Comparison of ENCODE assay signal across 36 cellular contexts in the genomic region with DNA sequence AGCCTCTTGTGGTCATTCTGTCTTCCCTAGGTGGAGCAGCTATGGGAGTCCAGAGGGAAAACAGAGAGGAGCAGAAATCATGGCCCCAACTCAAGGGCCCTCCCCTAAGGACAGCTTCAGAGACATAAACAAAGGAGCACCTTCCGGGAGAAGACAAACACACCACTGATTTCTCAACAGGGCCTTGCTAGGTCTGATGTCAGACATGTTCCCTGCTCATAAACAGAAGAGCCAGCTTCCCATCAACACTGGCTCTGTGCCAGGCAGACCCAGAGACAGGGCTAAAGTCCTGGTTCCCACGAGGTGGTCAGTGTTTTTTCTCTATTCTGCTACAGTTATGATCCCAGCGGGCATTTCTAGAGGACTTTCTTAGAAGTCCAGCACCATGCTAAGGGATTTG. TPM values are rescaled to one million over a fixed set of nuclear protein-coding genes. Genes with fewer than 3 reads are reported as not detected.
DNase-seq lines count a peak whose midpoint lies in the region; ATAC-seq, FAIRE-seq and TF ChIP-seq lines count a peak whose summit lies in the region.
"Had no signal": no experiment of that assay in that cellular context is flagged by ENCODE, and none has a peak within 500 bp of the region (broad histone marks: within the 10 kb centered on the region; RNA-seq: fewer than 3 reads in every experiment).

No MANE protein-coding gene starts in this region.

- H3K27me3 ChIP-seq in BE2C (peaks cover 18% of the 10 kb centered on the region), K562 (ENCODE audit: control insufficient read depth in 2 of 2, insufficient read depth in 2 of 2, low read length in 2 of 2) (peaks cover 0 to 5% of the 10 kb centered on the region in 2 experiments; a peak in 2 of 5 replicates), neutrophil (no peaks in the 10 kb centered on the region)
- H3K27me3 ChIP-seq: testis, vagina had no signal

- no peak overlapping the region for H3K9ac ChIP-seq in K562 (ENCODE audit: insufficient read depth in 1 of 2, low read depth in 2 of 2, low read length in 2 of 2)

- no peak overlapping the region for H3K27ac ChIP-seq in K562 (ENCODE audit: extremely low read depth, low read depth, low read length)
- H3K27ac ChIP-seq in neutrophil: peak overlapping the region; percentile 96
- H3K27ac ChIP-seq: esophagus muscularis mucosa, gastrocnemius medialis, testis, vagina had no signal

- no peak overlapping the region for H3K4me3 ChIP-seq in BE2C (ENCODE audit: low read depth, low read length)
- no peak overlapping the region for H3K4me3 ChIP-seq in K562
- peak overlapping the region; percentile 32 to 37 for H3K4me3 ChIP-seq in neutrophil (ENCODE audit: low read depth in 1 of 2, low read length in 1 of 2)
- H3K4me3 ChIP-seq: esophagus muscularis mucosa, gastrocnemius medialis, skin epidermis, testis, vagina had no signal

- no peak for TF ChIP-seq CTCF in BE2C (IDR thresholded peaks at IDR 0.05; ENCODE audit: low read depth, low read length)
- no peak for TF ChIP-seq CTCF in K562 (IDR thresholded peaks at IDR 0.05 in 2 of 3, conservative IDR thresholded peaks at IDR 0.05 in 1 of 3; ENCODE audit: insufficient read depth in 2 of 3, low read depth in 1 of 3, low read length in 3 of 3)
- TF ChIP-seq CTCF in neutrophil (IDR thresholded peaks at IDR 0.05): no peak

- H3K9me1 ChIP-seq in K562 (ENCODE audit: control insufficient read depth, insufficient read depth, low read length): no peaks in the 10 kb centered on the region

- intact Hi-C loops in K562 (cut with micrococcal nuclease): no loop called here

- H3K36me3 ChIP-seq in BE2C: no peaks in the 10 kb centered on the region
- H3K36me3 ChIP-seq in K562 (ENCODE audit: control insufficient read depth, insufficient read depth, low read length): no peaks in the 10 kb centered on the region
- H3K36me3 ChIP-seq in neutrophil: no peaks in the 10 kb centered on the region
- H3K36me3 ChIP-seq: esophagus muscularis mucosa, gastrocnemius medialis, vagina had no signal

- H3K79me2 ChIP-seq in K562 (ENCODE audit: control insufficient read depth, insufficient read depth, low read length): no peaks in the 10 kb centered on the region

- no peak for TF ChIP-seq RAD21 in K562 (CRISPR knock-in tag; conservative IDR thresholded peaks at IDR 0.05 in 1 of 2, IDR thresholded peaks at IDR 0.05 in 1 of 2)

- H4K20me1 ChIP-seq in K562 (replicated peaks; ENCODE audit: control insufficient read depth, insufficient read depth, low read length): no peaks in the 10 kb centered on the region

- POLR2A ChIA-PET in K562 (lab: Yijun Ruan, JAX): interaction anchor here (1.5 kb wide), 1 partner anchor 15 kb away, joined by 5 read pairs; no protein-coding TSS in a partner anchor

- no peak overlapping the region for H2AFZ ChIP-seq in K562 (ENCODE audit: low read depth, low read length)

- H3K4me1 ChIP-seq in BE2C (no peaks in the 10 kb centered on the region), K562 (replicated peaks in 1 of 2; ENCODE audit: control insufficient read depth in 2 of 2, insufficient read depth in 2 of 2, low read length in 2 of 2) (no peaks in the 10 kb centered on the region), neutrophil (ENCODE audit: control insufficient read depth in 1 of 2, insufficient read depth in 1 of 2, low read depth in 1 of 2, low read length in 1 of 2) (peaks cover 90% of the 10 kb centered on the region in 2 experiments)
- H3K4me1 ChIP-seq: esophagus muscularis mucosa, gastrocnemius medialis, testis, vagina had no signal

- no peak for TF ChIP-seq POLR2A in K562 (conservative IDR thresholded peaks at IDR 0.05)

- DNase-seq in BE2C (peak; percentile 34), K562 (ENCODE audit: extremely low read depth in 1 of 4, low spot score in 3 of 4) (no peak), iris pigment epithelial cell (ENCODE audit: low read depth) (peak; percentile 72), NCI-H345 treated with DMSO at 0.1 percent for 48 hours (lab: John Stamatoyannopoulos, UW; ENCODE audit: unreplicated experiment) (no peak), midbrain (lab: John Stamatoyannopoulos, UW) (no peak)
- no peak for DNase-seq in activated CD4-positive, alpha-beta T cell treated with anti-CD3 and anti-CD28 coated beads for 48 hours
- DNase-seq: activated B cell treated with CpG ODN at 0.5 μM for 24 hours; activated CD4-positive, alpha-beta T cell treated with anti-CD3 and anti-CD28 coated beads, Interleukin-2, amount 50 U/mL, for 1 hour; activated effector memory CD4-positive, alpha-beta T cell treated with Interleukin-2 at 50 U/mL for 16 hours; activated naive CD8-positive, alpha-beta T cell treated with anti-CD3 and anti-CD28 coated beads for 36 hours; activated T-cell treated with anti-CD3 and anti-CD28 coated beads, Interleukin-2, amount 50 U/mL, for 1 hour; aorta; caudate nucleus; CD4-positive, alpha-beta memory T cell; cortex of kidney; gastrocnemius medialis; Kasumi-1; MV-4-11; naive thymus-derived CD4-positive, alpha-beta T cell; NCI-H1436 treated with DMSO at 0.1 percent for 48 hours; NCI-H2107; NCI-H345; NCI-H748 treated with DMSO at 0.1 percent for 48 hours; nucleus accumbens; stimulated activated naive CD4-positive, alpha-beta T cell treated with Interleukin-2 at 50 U/mL for 16 hours; testis had no signal

- H3K4me2 ChIP-seq in K562 (ENCODE audit: insufficient read depth, low read length): no peak overlapping the region

- 0 out of 2 replicates have a peak, but pooled peaks cover 3% of the 10 kb centered on the region for H3K9me3 ChIP-seq in BE2C
- no peaks in the 10 kb centered on the region for H3K9me3 ChIP-seq in K562 (replicated peaks; ENCODE audit: control insufficient read depth, insufficient read depth, low read depth, low read length)
- H3K9me3 ChIP-seq in neutrophil: no peaks in the 10 kb centered on the region
- H3K9me3 ChIP-seq: esophagus muscularis mucosa, gastrocnemius medialis, testis, vagina had no signal

- 0% methylated on average over 3 of the region's 3 CpGs for WGBS in K562 (ENCODE audit: insufficient coverage, low coverage, missing lambda C conversion rate)

- BruUV-seq in K562 (replicated peaks; lab: Mats Ljungman, UMichigan): no TSS peak

- FAIRE-seq in K562 (lab: Jason Lieb, UNC): no peak
- FAIRE-seq: D721Med, RCC 7860 had no signal

- ATAC-seq in K562: no peak
- ATAC-seq in HG02981 (IDR thresholded peaks at IDR 0.05; ENCODE audit: unreplicated experiment): no peak
- ATAC-seq: gastrocnemius medialis; HCT116; naive thymus-derived CD4-positive, alpha-beta T cell had no signal

- in situ Hi-C loops in K562 (cut with MboI): no loop called here

- CTCF ChIA-PET in K562 (lab: Yijun Ruan, JAX; ENCODE audit: low intra/inter-chr PET ratio): no interaction called here

- TF ChIP-seq EP300 in K562 (IDR thresholded peaks at IDR 0.05; ENCODE audit: low read length): no peak

TF ChIP-seq in K562, 482 proteins besides CTCF, POLR2A, EP300 and RAD21:
- TF ChIP-seq GABPA (tag; conservative IDR thresholded peaks at IDR 0.05; ENCODE audit: low read depth) (no peak), ZNF263 (CRISPR knock-in tag; IDR thresholded peaks at IDR 0.05; ENCODE audit: borderline replicate concordance) (no peak), BCL6 (CRISPR knock-in tag; IDR thresholded peaks at IDR 0.05) (no peak), MTF1 (CRISPR knock-in tag; IDR thresholded peaks at IDR 0.05; ENCODE audit: borderline replicate concordance) (no peak), NFIC (IDR thresholded peaks at IDR 0.05) (0 out of 2 replicates have a peak, but pooled peaks have one; percentile 22), FOXM1 (IDR thresholded peaks at IDR 0.05; ENCODE audit: low read depth) (no peak), FOXM1 (CRISPR knock-in tag; IDR thresholded peaks at IDR 0.05; ENCODE audit: low read depth) (no peak)

RNA-seq across cellular contexts. Expression of gene CXCR2, which starts 19.3 kb away (rescaled TPM):
- not detected for polyA plus RNA-seq in BE2C (2012; ENCODE audit: insufficient read depth, insufficient read length, low read depth)
- not detected in 2 replicates for total RNA-seq in K562 (2011; cell fraction: chromatin; rRNA removed; ENCODE audit: low replicate concordance)
- total RNA-seq in K562 (2011; cell fraction: nucleolus; rRNA removed): not detected in 2 replicates
- not detected in 2 replicates for total RNA-seq in K562 (2011; cell fraction: nucleoplasm; rRNA removed)
- total RNA-seq in K562 (2014; rRNA removed) (not detected in 2 replicates), K562 (2014; rRNA removed; fragmentation: Illumina TruSeq; extraction: Trizol) (not detected in 2 replicates), K562 (2015; rRNA removed; fragmentation: Illumina TruSeq; extraction: Trizol) (not detected in 2 replicates), K562 (2021) (not detected in 2 replicates)
- polyA plus RNA-seq in K562 (2011; rRNA removed) (not detected in 2 replicates), K562 (2014; fragmentation: Illumina TruSeq; extraction: Trizol) (not detected in 2 replicates), K562 (2014; fragmentation: Nextera tagmentation; extraction: Ambion mirVana) (not detected), K562 (2014; rRNA removed) (not detected in 2 replicates)
- polyA plus RNA-seq in K562 (2011; cell fraction: cytosol; rRNA removed): not detected in 2 replicates
- polyA plus RNA-seq in K562 (2011; cell fraction: nucleus; rRNA removed): not detected in 2 replicates
- polyA plus RNA-seq in K562 (2012): 0.03 TPM in 1 of 2 replicates, not detected in the other
- not detected in 2 replicates for polyA minus RNA-seq in K562 (2011; rRNA and poly(A)+ RNA removed)
- not detected in 2 replicates for polyA minus RNA-seq in K562 (2011; cell fraction: cytosol; rRNA and poly(A)+ RNA removed)
- not detected in 2 replicates for polyA minus RNA-seq in K562 (2011; cell fraction: nucleus; rRNA and poly(A)+ RNA removed)
- total RNA-seq: activated B cell treated with CpG ODN at 0.5 μM for 24 hours; CD4-positive, alpha-beta memory T cell; pulmonary artery endothelial cell; SK-MEL-5 had no signal
- polyA plus RNA-seq: CD4-positive, alpha-beta memory T cell; naive thymus-derived CD4-positive, alpha-beta T cell had no signal

RNA-seq across cellular contexts. Expression of gene CXCR1, which starts 21.6 kb away (rescaled TPM):
- polyA plus RNA-seq in BE2C (2012; ENCODE audit: insufficient read depth, insufficient read length, low read depth): not detected
- total RNA-seq in K562 (2011; cell fraction: chromatin; rRNA removed; ENCODE audit: low replicate concordance): not detected in 2 replicates
- not detected in 2 replicates for total RNA-seq in K562 (2011; cell fraction: nucleolus; rRNA removed)
- total RNA-seq in K562 (2011; cell fraction: nucleoplasm; rRNA removed): not detected in 2 replicates
- not detected in 2 replicates for total RNA-seq in K562 (2014; rRNA removed)
- not detected in 2 replicates for total RNA-seq in K562 (2014; rRNA removed; fragmentation: Illumina TruSeq; extraction: Trizol)
- not detected in 2 replicates for total RNA-seq in K562 (2015; rRNA removed; fragmentation: Illumina TruSeq; extraction: Trizol)
- not detected in 2 replicates for total RNA-seq in K562 (2021)
- polyA plus RNA-seq in K562 (2011; rRNA removed): not detected in 2 replicates
- polyA plus RNA-seq in K562 (2011; cell fraction: cytosol; rRNA removed): not detected in 2 replicates
- polyA plus RNA-seq in K562 (2011; cell fraction: nucleus; rRNA removed): not detected in 2 replicates
- 0.04 TPM in 1 of 2 replicates, not detected in the other for polyA plus RNA-seq in K562 (2012)
- polyA plus RNA-seq in K562 (2014; fragmentation: Illumina TruSeq; extraction: Trizol): not detected in 2 replicates
- not detected for polyA plus RNA-seq in K562 (2014; fragmentation: Nextera tagmentation; extraction: Ambion mirVana)
- not detected in 2 replicates for polyA plus RNA-seq in K562 (2014; rRNA removed)
- polyA minus RNA-seq in K562 (2011; rRNA and poly(A)+ RNA removed): not detected in 2 replicates
- not detected in 2 replicates for polyA minus RNA-seq in K562 (2011; cell fraction: cytosol; rRNA and poly(A)+ RNA removed)
- not detected in 2 replicates for polyA minus RNA-seq in K562 (2011; cell fraction: nucleus; rRNA and poly(A)+ RNA removed)
- total RNA-seq: activated B cell treated with CpG ODN at 0.5 μM for 24 hours; activated naive CD8-positive, alpha-beta T cell treated with anti-CD3 and anti-CD28 coated beads for 36 hours; CD4-positive, alpha-beta memory T cell; pulmonary artery endothelial cell; SK-MEL-5 had no signal
- polyA plus RNA-seq: CD4-positive, alpha-beta memory T cell had no signal

Comparison
In these comparisons a context has a peak if more than half of its experiments do, and no peak if none do; other contexts are left out.
1. DNase-seq: peak in BE2C (single experiment) and iris pigment epithelial cell (single experiment); none in K562 (0 of 4), NCI-H345 treated with DMSO at 0.1 percent for 48 hours (single experiment), activated CD4-positive, alpha-beta T cell treated with anti-CD3 and anti-CD28 coated beads for 48 hours (single experiment) and midbrain (single experiment).
2. H3K4me3 ChIP-seq: peak in neutrophil (2 of 2); none in BE2C (single experiment) and K562 (single experiment).